9 cellular contexts compared by ENCODE assay signal in the genomic region with DNA sequence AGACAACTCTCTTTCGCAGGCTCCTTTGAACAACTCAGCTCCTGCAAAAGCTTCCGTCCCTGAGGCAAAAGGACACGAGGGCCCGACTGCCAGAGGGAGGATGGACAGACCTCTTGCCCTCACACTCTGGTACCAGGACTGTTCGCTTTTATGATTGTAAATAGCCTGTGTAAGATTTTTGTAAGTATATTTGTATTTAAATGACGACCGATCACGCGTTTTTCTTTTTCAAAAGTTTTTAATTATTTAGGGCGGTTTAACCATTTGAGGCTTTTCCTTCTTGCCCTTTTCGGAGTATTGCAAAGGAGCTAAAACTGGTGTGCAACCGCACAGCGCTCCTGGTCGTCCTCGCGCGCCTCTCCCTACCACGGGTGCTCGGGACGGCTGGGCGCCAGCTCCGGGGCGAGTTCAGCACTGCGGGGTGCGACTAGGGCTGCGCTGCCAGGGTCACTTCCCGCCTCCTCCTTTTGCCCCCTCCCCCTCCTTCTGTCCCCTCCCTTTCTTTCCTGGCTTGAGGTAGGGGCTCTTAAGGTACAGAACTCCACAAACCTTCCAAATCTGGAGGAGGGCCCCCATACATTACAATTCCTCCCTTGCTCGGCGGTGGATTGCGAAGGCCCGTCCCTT. TPM values are rescaled to one million over a fixed set of nuclear protein-coding genes. Genes with fewer than 3 reads are reported as not detected.
A peak's percentile ranks its signal among the peaks of the same experiment; 100 is the strongest.
DNase-seq lines count a peak whose midpoint lies in the region; ATAC-seq and TF ChIP-seq lines count a peak whose summit lies in the region.
"Had no signal": no experiment of that assay in that cellular context is flagged by ENCODE, and none has a peak within 500 bp of the region (broad histone marks: within the 10 kb centered on the region; RNA-seq: fewer than 3 reads in every experiment).

No MANE protein-coding gene starts in this region.

- intact Hi-C loops in sigmoid colon (cut with DNase I), result loop anchor here (2.0 to 10.0 kb wide), 5 partner anchors 428 to 922 kb away; a partner anchor contains a TSS
- intact Hi-C loops in activated T-helper 2 cell treated with anti-CD3 and anti-CD28 coated beads, Interferon-gamma antibody, Interleukin-2, Interleukin-4, amounts not matched to agents 10 μg/mL and 5 μg/mL and 100 μg/mL, durations not matched to agents 14 hours and 24 hours and 36 hours (cut with micrococcal nuclease), result loop anchor here (10.0 kb wide), 1 partner anchor 182 kb away; no protein-coding TSS in a partner anchor

- H3K4me1 Mint-ChIP-seq in activated T-helper 2 cell treated with anti-CD3 and anti-CD28 coated beads, Interferon-gamma antibody, Interleukin-2, Interleukin-4, amounts not matched to agents 10 μg/mL and 5 μg/mL and 100 μg/mL, durations not matched to agents 14 hours and 24 hours and 36 hours (ENCODE audit: low read depth), result peaks cover 7% of the 10 kb centered on the region

- WGBS in sigmoid colon, 2 donors, result 73 to 85% methylated on average over 31 of the region's 31 CpGs

- H3K4me1 ChIP-seq in iPS-18a (ENCODE audit: control insufficient read depth, low read depth, low read length), result peaks cover 21% of the 10 kb centered on the region
- H3K4me1 ChIP-seq in sigmoid colon, result peaks cover 0 to 39% (median 27%) of the 10 kb centered on the region in 4 donors

- H3K27ac ChIP-seq in iPS-18a (ENCODE audit: low read length), result no peak overlapping the region
- peak overlapping the region in 3 of 4 donors; percentile 89 to 98 (median 97) for H3K27ac ChIP-seq in sigmoid colon

- TF ChIP-seq POLR2A in sigmoid colon (IDR thresholded peaks at IDR 0.05), result no peak

- TF ChIP-seq CTCF in astrocyte of the spinal cord (IDR thresholded peaks at IDR 0.05; ENCODE audit: low read depth, low read length), result no peak
- TF ChIP-seq CTCF in sigmoid colon (IDR thresholded peaks at IDR 0.05), result no peak

- H3K4me3 ChIP-seq in astrocyte of the spinal cord (ENCODE audit: low read depth, low read length) (peak overlapping the region; percentile 69), iPS-18a (ENCODE audit: low read length) (peak overlapping the region; percentile 58), sigmoid colon (peak overlapping the region; percentile 60 to 88 (median 75))

- no peaks in the 10 kb centered on the region for H3K36me3 Mint-ChIP-seq in activated T-helper 2 cell treated with anti-CD3 and anti-CD28 coated beads, Interferon-gamma antibody, Interleukin-2, Interleukin-4, amounts not matched to agents 10 μg/mL and 5 μg/mL and 100 μg/mL, durations not matched to agents 14 hours and 24 hours and 36 hours (ENCODE audit: low read depth)

- H3K27me3 Mint-ChIP-seq in activated T-helper 2 cell treated with anti-CD3 and anti-CD28 coated beads, Interferon-gamma antibody, Interleukin-2, Interleukin-4, amounts not matched to agents 10 μg/mL and 5 μg/mL and 100 μg/mL, durations not matched to agents 14 hours and 24 hours and 36 hours (ENCODE audit: low read depth), result peaks cover 42% of the 10 kb centered on the region

- peaks cover 77% of the 10 kb centered on the region for H3K27me3 ChIP-seq in iPS-18a (ENCODE audit: control insufficient read depth, insufficient read depth, low read length)
- H3K27me3 ChIP-seq in sigmoid colon, result no peaks in the 10 kb centered on the region

- ATAC-seq in GM18502 (IDR thresholded peaks at IDR 0.05; ENCODE audit: poor library complexity, unreplicated experiment), result no peak

- DNase-seq in ELF-1 (ENCODE audit: low read depth, low spot score) (peak; percentile 37), astrocyte of the spinal cord (ENCODE audit: low read depth, low spot score) (no peak), sigmoid colon (peak; percentile 70), HT-29 (ENCODE audit: low spot score) (no peak)
- DNase-seq in NK-92 treated with Interleukin-12 subunit alpha and Interleukin-12 subunit beta, amount 100 ng/mL, for 24 hours (lab: John Stamatoyannopoulos, UW), result no peak
- DNase-seq in activated T-helper 2 cell treated with anti-CD3 and anti-CD28 coated beads, Interferon-gamma antibody, Interleukin-2, Interleukin-4, amounts not matched to agents 10 μg/mL and 5 μg/mL and 100 μg/mL, durations not matched to agents 14 hours and 24 hours and 36 hours (ENCODE audit: low spot score), result no peak
- DNase-seq: NCI-H187 treated with DMSO at 0.1 percent for 48 hours had no signal

- H3K9ac ChIP-seq in iPS-18a (ENCODE audit: low read length), result no peak overlapping the region

- no peak overlapping the region for H3K27ac Mint-ChIP-seq in activated T-helper 2 cell treated with anti-CD3 and anti-CD28 coated beads, Interferon-gamma antibody, Interleukin-2, Interleukin-4, amounts not matched to agents 10 μg/mL and 5 μg/mL and 100 μg/mL, durations not matched to agents 14 hours and 24 hours and 36 hours

- TF ChIP-seq EP300 in sigmoid colon (IDR thresholded peaks at IDR 0.05), result no peak

- H3K36me3 ChIP-seq in iPS-18a (ENCODE audit: control insufficient read depth, low read depth, low read length), result no peaks in the 10 kb centered on the region
- no peaks in the 10 kb centered on the region for H3K36me3 ChIP-seq in sigmoid colon

- in situ Hi-C loops in astrocyte of the spinal cord (cut with HindIII; ENCODE audit: low sequenced_read_pairs), result no loop called here

- H3K9me3 ChIP-seq in iPS-18a (ENCODE audit: control insufficient read depth, low read depth, low read length) (no peaks in the 10 kb centered on the region), sigmoid colon (no peaks in the 10 kb centered on the region)

- no peak overlapping the region for H3K4me3 Mint-ChIP-seq in activated T-helper 2 cell treated with anti-CD3 and anti-CD28 coated beads, Interferon-gamma antibody, Interleukin-2, Interleukin-4, amounts not matched to agents 10 μg/mL and 5 μg/mL and 100 μg/mL, durations not matched to agents 14 hours and 24 hours and 36 hours (ENCODE audit: low read depth)

- no peaks in the 10 kb centered on the region for H3K9me3 Mint-ChIP-seq in activated T-helper 2 cell treated with anti-CD3 and anti-CD28 coated beads, Interferon-gamma antibody, Interleukin-2, Interleukin-4, amounts not matched to agents 10 μg/mL and 5 μg/mL and 100 μg/mL, durations not matched to agents 14 hours and 24 hours and 36 hours

RNA-seq across cellular contexts. Expression of a gene that starts 2.8 kb away (rescaled TPM):
- 10 to 100 TPM; 14.5 to 20.5 (median 16.8) TPM for total RNA-seq in sigmoid colon
- polyA plus RNA-seq in sigmoid colon, result 1 to 10 TPM; 1.2 to 3.4 (median 1.8) TPM
- total RNA-seq in activated T-helper 2 cell treated with anti-CD3 and anti-CD28 coated beads, Interferon-gamma antibody, Interleukin-2, Interleukin-4, amounts not matched to agents 10 μg/mL and 5 μg/mL and 100 μg/mL, durations not matched to agents 14 hours and 24 hours and 36 hours, result 0.80 and 0.84 TPM in 2 replicates
- 0.56 and 0.73 TPM in 2 replicates for total RNA-seq in HT-29 (2014; rRNA removed; shearing (Covaris generic))

Comparison
In these comparisons a context has a peak if more than half of its experiments do, and no peak if none do; other contexts are left out.
1. DNase-seq: peak in ELF-1 (single experiment) and sigmoid colon (single experiment); none in astrocyte of the spinal cord (single experiment), NK-92 treated with Interleukin-12 subunit alpha and Interleukin-12 subunit beta, amount 100 ng/mL, for 24 hours (single experiment), activated T-helper 2 cell treated with anti-CD3 and anti-CD28 coated beads, Interferon-gamma antibody, Interleukin-2, Interleukin-4, amounts not matched to agents 10 μg/mL and 5 μg/mL and 100 μg/mL, durations not matched to agents 14 hours and 24 hours and 36 hours (single experiment) and HT-29 (single experiment).
2. Peak in every context shown above with its lines, with median percentiles within 50 percentile points of each other: H3K4me3 ChIP-seq.